8 cellular contexts compared by ENCODE assay signal in the genomic region with DNA sequence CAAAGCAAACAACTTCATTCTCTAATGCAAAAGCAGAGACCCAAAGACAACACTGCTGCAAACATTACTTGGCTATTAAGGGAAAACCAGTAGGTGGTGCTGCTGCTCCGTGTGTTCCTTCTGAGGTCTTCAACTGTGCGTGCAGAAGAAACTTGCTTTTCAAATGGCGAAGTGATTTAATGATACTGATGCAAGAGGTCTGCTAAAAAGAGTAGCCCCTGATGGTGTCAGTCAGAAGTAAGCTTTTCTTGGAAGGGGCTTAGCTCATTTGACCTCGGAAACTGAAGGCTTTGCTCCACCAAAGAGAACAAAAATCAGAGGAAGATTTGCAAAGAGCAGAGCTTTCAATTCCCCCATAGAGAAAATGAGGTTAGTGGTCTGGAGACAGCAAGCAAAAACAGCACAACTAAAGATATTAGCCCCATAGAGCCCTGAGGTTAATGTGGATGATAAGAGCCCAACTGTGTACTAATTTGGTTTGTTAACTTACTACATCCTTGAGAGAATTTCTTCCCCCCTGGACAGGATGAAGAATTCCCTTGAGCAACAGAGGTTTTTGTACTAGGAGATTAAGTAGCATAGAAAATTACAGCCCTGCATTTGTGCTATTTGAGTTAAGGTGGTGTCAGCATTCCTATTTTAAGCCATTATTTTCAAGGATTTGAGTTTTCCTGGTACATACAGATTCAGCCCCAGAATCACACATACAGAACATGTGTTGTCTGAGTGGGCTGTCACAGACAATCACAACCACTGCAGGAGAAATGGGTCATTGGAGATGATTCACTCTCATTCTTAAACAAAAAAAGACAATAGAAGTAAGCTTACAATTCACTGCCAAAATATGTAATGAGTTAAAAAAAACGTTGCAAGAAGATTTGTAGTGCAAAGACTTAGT.
DNase-seq lines count a peak whose midpoint lies in the region; ATAC-seq and TF ChIP-seq lines count a peak whose summit lies in the region.

No MANE protein-coding gene starts in this region.

- DNase-seq in D341Med (ENCODE audit: low spot score): peak; percentile 66
- peak; percentile 77 for DNase-seq in HT-29 (ENCODE audit: low spot score)
- peak; percentile 18 for DNase-seq in glomerular endothelial cell (ENCODE audit: extremely low read depth, low read depth, low spot score)
- peak in 8 of 10 donors; percentile 34 to 91 (median 67) for DNase-seq in posterior cingulate gyrus
- DNase-seq in NOMO-1 treated with DMSO at 0.1 percent for 48 hours (lab: John Stamatoyannopoulos, UW; ENCODE audit: unreplicated experiment): no peak

- no peaks in the 10 kb centered on the region for H3K36me3 Mint-ChIP-seq in activated T-helper 17 cell treated with anti-CD3 and anti-CD28 coated beads, Interleukin-2, amount 50 U/mL, for 72 hours (ENCODE audit: low read depth)

- intact Hi-C loops in posterior cingulate gyrus (cut with DNase I): loop anchor here (10.0 kb wide), 3 partner anchors 152 to 1488 kb away; a partner anchor contains a TSS

- H3K4me2 ChIP-seq in OCI-LY1 (ENCODE audit: low read length): no peak overlapping the region

- H3K4me3 ChIP-seq in OCI-LY1 (ENCODE audit: low read depth, low read length, poor library complexity, severe bottlenecking): no peak overlapping the region

- no peaks in the 10 kb centered on the region for H3K79me2 ChIP-seq in OCI-LY1 (ENCODE audit: insufficient read depth, low read length)

- no peaks in the 10 kb centered on the region for H3K9me3 ChIP-seq in OCI-LY1 (ENCODE audit: low read length)

- H3K9me3 Mint-ChIP-seq in activated T-helper 17 cell treated with anti-CD3 and anti-CD28 coated beads, Interleukin-2, amount 50 U/mL, for 72 hours: no peaks in the 10 kb centered on the region

- peak; percentile 94 for ATAC-seq in GM19397 (IDR thresholded peaks at IDR 0.05; ENCODE audit: unreplicated experiment)
- ATAC-seq in activated T-helper 17 cell treated with anti-CD3 and anti-CD28 coated beads, Interleukin-2, amount 50 U/mL, for 72 hours (replicated peaks): peak; percentile 57

- peak; percentile 79 for TF ChIP-seq CTCF in OCI-LY1 (IDR thresholded peaks at IDR 0.05; ENCODE audit: low read length)

- H3K9me2 ChIP-seq in OCI-LY1 (ENCODE audit: low read depth, low read length): no peaks in the 10 kb centered on the region

- H2AFZ ChIP-seq in OCI-LY1 (ENCODE audit: low read length): no peak overlapping the region

- H3K4me1 ChIP-seq in OCI-LY1 (ENCODE audit: insufficient read depth, low read length, severe bottlenecking): no peaks in the 10 kb centered on the region

- H3K27ac ChIP-seq in OCI-LY1 (ENCODE audit: low read depth, low read length, poor library complexity, severe bottlenecking): no peak overlapping the region

- H3K36me3 ChIP-seq in OCI-LY1 (ENCODE audit: insufficient read depth, low read length): no peaks in the 10 kb centered on the region

- no peak overlapping the region for H3K9ac ChIP-seq in OCI-LY1 (ENCODE audit: low read length)

- H3K4me1 Mint-ChIP-seq in activated T-helper 17 cell treated with anti-CD3 and anti-CD28 coated beads, Interleukin-2, amount 50 U/mL, for 72 hours: no peaks in the 10 kb centered on the region

- H3K27me3 ChIP-seq in OCI-LY1 (ENCODE audit: insufficient read depth, low read length): no peaks in the 10 kb centered on the region

- H3F3A ChIP-seq in OCI-LY1 (ENCODE audit: insufficient read depth, low read length): no peaks in the 10 kb centered on the region

- no peaks in the 10 kb centered on the region for H4K20me1 ChIP-seq in OCI-LY1 (ENCODE audit: insufficient read depth, low read length)

- no peak overlapping the region for H3K4me3 Mint-ChIP-seq in activated T-helper 17 cell treated with anti-CD3 and anti-CD28 coated beads, Interleukin-2, amount 50 U/mL, for 72 hours

- peaks cover 14% of the 10 kb centered on the region for H3K27me3 Mint-ChIP-seq in activated T-helper 17 cell treated with anti-CD3 and anti-CD28 coated beads, Interleukin-2, amount 50 U/mL, for 72 hours

- no peak overlapping the region for H3K27ac Mint-ChIP-seq in activated T-helper 17 cell treated with anti-CD3 and anti-CD28 coated beads, Interleukin-2, amount 50 U/mL, for 72 hours
